12 cellular contexts compared by ENCODE assay signal in the genomic region with DNA sequence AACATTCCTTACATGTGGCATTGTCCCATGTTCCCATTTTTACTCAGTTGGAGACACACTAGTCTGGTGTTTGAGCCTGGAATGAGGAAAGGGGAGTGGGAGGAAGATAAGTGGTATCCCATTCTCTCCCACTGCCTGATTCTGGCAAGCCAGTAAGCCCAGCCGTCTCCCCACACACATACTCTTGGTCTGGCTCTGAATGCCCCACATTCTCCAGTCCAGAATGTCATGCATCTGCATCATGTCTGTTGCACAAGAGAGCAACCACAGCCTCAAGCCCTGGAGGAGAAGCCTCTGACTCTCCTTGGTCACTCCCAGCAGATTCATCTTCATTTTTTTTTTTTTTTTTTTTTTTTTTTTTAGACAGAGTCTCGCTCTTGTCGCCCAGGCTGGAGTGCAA. TPM values are rescaled to one million over a fixed set of nuclear protein-coding genes. Genes with fewer than 3 reads are reported as not detected.
A peak's percentile ranks its signal among the peaks of the same experiment; 100 is the strongest.
DNase-seq lines count a peak whose midpoint lies in the region; ATAC-seq and TF ChIP-seq lines count a peak whose summit lies in the region.
"Had no signal": no experiment of that assay in that cellular context is flagged by ENCODE, and none has a peak within 500 bp of the region (broad histone marks: within the 10 kb centered on the region; RNA-seq: fewer than 3 reads in every experiment).

No MANE protein-coding gene starts in this region.

- POLR2A ChIA-PET in naive thymus-derived CD4-positive, alpha-beta T cell (lab: Charles Lee): no interaction called here

- no peak overlapping the region for H3K27ac Mint-ChIP-seq in naive thymus-derived CD4-positive, alpha-beta T cell
- no peak overlapping the region for H3K27ac Mint-ChIP-seq in stimulated activated effector memory CD8-positive, alpha-beta T cell treated with anti-CD3 and anti-CD28 coated beads, Interleukin-12 subunit alpha, Interleukin-12 subunit beta, amount 100 ng/mL, for 72 hours
- H3K27ac Mint-ChIP-seq: activated CD8-positive, alpha-beta T cell treated with anti-CD3 and anti-CD28 coated beads for 36 hours; effector memory CD8-positive, alpha-beta T cell had no signal

- peak; percentile 100 for DNase-seq in AG10803 (ENCODE audit: low read depth)
- peak; percentile 76 for DNase-seq in NOMO-1 treated with dmso at 0.1 percent for 144 hours (lab: John Stamatoyannopoulos, UW; ENCODE audit: unreplicated experiment)
- DNase-seq in epithelial cell of prostate (ENCODE audit: low read depth, low spot score): peak; percentile 68
- no peak for DNase-seq in naive thymus-derived CD4-positive, alpha-beta T cell
- DNase-seq in GM10266 (ENCODE audit: extremely low spot score): no peak
- DNase-seq in stimulated activated effector memory CD8-positive, alpha-beta T cell treated with anti-CD3 and anti-CD28 coated beads, Interleukin-12 subunit alpha, Interleukin-12 subunit beta, amount 100 ng/mL, for 72 hours (ENCODE audit: low spot score in 2 of 2): no peak
- DNase-seq: activated CD8-positive, alpha-beta T cell treated with anti-CD3 and anti-CD28 coated beads for 36 hours; effector memory CD8-positive, alpha-beta T cell; NCI-H187 had no signal

- no peaks in the 10 kb centered on the region for H3K36me3 ChIP-seq in naive thymus-derived CD4-positive, alpha-beta T cell (ENCODE audit: control insufficient read depth in 2 of 3, insufficient read depth in 3 of 3, low read length in 3 of 3)

- peaks cover 0 to 19% (median 16%) of the 10 kb centered on the region in 5 donors for H3K27me3 Mint-ChIP-seq in naive thymus-derived CD4-positive, alpha-beta T cell

- H3K4me3 ChIP-seq in AG10803 (ENCODE audit: low read length): no peak overlapping the region
- no peak overlapping the region for H3K4me3 ChIP-seq in naive thymus-derived CD4-positive, alpha-beta T cell (ENCODE audit: low read length)

- CTCF ChIA-PET in naive thymus-derived CD4-positive, alpha-beta T cell (lab: Charles Lee): no interaction called here

- no peaks in the 10 kb centered on the region for H3K4me1 ChIP-seq in naive thymus-derived CD4-positive, alpha-beta T cell (ENCODE audit: control insufficient read depth in 2 of 2, insufficient read depth in 2 of 2, low read length in 2 of 2)
- H3K4me1 ChIP-seq: parathyroid adenoma had no signal

- peak; percentile 87 for ATAC-seq in naive thymus-derived CD4-positive, alpha-beta T cell
- ATAC-seq in HG03280 (IDR thresholded peaks at IDR 0.05; ENCODE audit: unreplicated experiment) (no peak), HG02571 (IDR thresholded peaks at IDR 0.05; ENCODE audit: unreplicated experiment) (no peak)
- no peak for ATAC-seq in stimulated activated effector memory CD8-positive, alpha-beta T cell treated with anti-CD3 and anti-CD28 coated beads, Interleukin-12 subunit alpha, Interleukin-12 subunit beta, amount 100 ng/mL, for 72 hours
- ATAC-seq: activated CD8-positive, alpha-beta T cell treated with anti-CD3 and anti-CD28 coated beads for 36 hours; effector memory CD8-positive, alpha-beta T cell had no signal

- H3K4me3 Mint-ChIP-seq in naive thymus-derived CD4-positive, alpha-beta T cell: no peak overlapping the region
- H3K4me3 Mint-ChIP-seq in stimulated activated effector memory CD8-positive, alpha-beta T cell treated with anti-CD3 and anti-CD28 coated beads, Interleukin-12 subunit alpha, Interleukin-12 subunit beta, amount 100 ng/mL, for 72 hours: no peak overlapping the region
- H3K4me3 Mint-ChIP-seq: activated CD8-positive, alpha-beta T cell treated with anti-CD3 and anti-CD28 coated beads for 36 hours; effector memory CD8-positive, alpha-beta T cell had no signal

- H3K27me3 ChIP-seq in naive thymus-derived CD4-positive, alpha-beta T cell (ENCODE audit: control insufficient read depth in 2 of 2, insufficient read depth in 2 of 2, low read length in 2 of 2): no peaks in the 10 kb centered on the region

- TF ChIP-seq CTCF in AG10803 (conservative IDR thresholded peaks at IDR 0.05; ENCODE audit: low read length) (no peak), GM10266 (IDR thresholded peaks at IDR 0.05; ENCODE audit: control insufficient read depth, insufficient read depth, low read depth, missing control alignments) (no peak)

- peaks cover 0 to 3% (median 0%) of the 10 kb centered on the region in 7 donors for H3K4me1 Mint-ChIP-seq in naive thymus-derived CD4-positive, alpha-beta T cell
- H3K4me1 Mint-ChIP-seq in stimulated activated effector memory CD8-positive, alpha-beta T cell treated with anti-CD3 and anti-CD28 coated beads, Interleukin-12 subunit alpha, Interleukin-12 subunit beta, amount 100 ng/mL, for 72 hours: peaks cover 20% of the 10 kb centered on the region

- intact Hi-C loops in naive thymus-derived CD4-positive, alpha-beta T cell (cut with micrococcal nuclease): no loop called here

- H3K36me3 Mint-ChIP-seq in naive thymus-derived CD4-positive, alpha-beta T cell: peaks cover 0 to 5% (median 0%) of the 10 kb centered on the region in 5 donors
- H3K36me3 Mint-ChIP-seq in stimulated activated effector memory CD8-positive, alpha-beta T cell treated with anti-CD3 and anti-CD28 coated beads, Interleukin-12 subunit alpha, Interleukin-12 subunit beta, amount 100 ng/mL, for 72 hours: no peaks in the 10 kb centered on the region

- H3K9me3 Mint-ChIP-seq in naive thymus-derived CD4-positive, alpha-beta T cell: peaks cover 0 to 5% (median 0%) of the 10 kb centered on the region in 11 donors
- H3K9me3 Mint-ChIP-seq in stimulated activated effector memory CD8-positive, alpha-beta T cell treated with anti-CD3 and anti-CD28 coated beads, Interleukin-12 subunit alpha, Interleukin-12 subunit beta, amount 100 ng/mL, for 72 hours: no peaks in the 10 kb centered on the region
- H3K9me3 Mint-ChIP-seq: activated CD8-positive, alpha-beta T cell treated with anti-CD3 and anti-CD28 coated beads for 36 hours; effector memory CD8-positive, alpha-beta T cell had no signal

- no peaks in the 10 kb centered on the region for H3K9me3 ChIP-seq in naive thymus-derived CD4-positive, alpha-beta T cell (ENCODE audit: control insufficient read depth in 2 of 3, low read length in 3 of 3)

- H3K27ac ChIP-seq in epithelial cell of prostate: no peak overlapping the region
- no peak overlapping the region for H3K27ac ChIP-seq in naive thymus-derived CD4-positive, alpha-beta T cell (ENCODE audit: low read depth, low read length)
- H3K27ac ChIP-seq: parathyroid adenoma had no signal

RNA-seq across cellular contexts. Expression of gene DRAM1, which starts 48.0 kb away (rescaled TPM):
- total RNA-seq in naive thymus-derived CD4-positive, alpha-beta T cell: 1 to 10 TPM; 2.4 to 9.5 (median 2.6) TPM
- 1 to 10 TPM; 1.4 to 2.4 TPM for polyA plus RNA-seq in naive thymus-derived CD4-positive, alpha-beta T cell

Comparison
In these comparisons a context has a peak if more than half of its experiments do, and no peak if none do; other contexts are left out.
1. DNase-seq: peak in AG10803 (single experiment), NOMO-1 treated with dmso at 0.1 percent for 144 hours (single experiment) and epithelial cell of prostate (single experiment); none in naive thymus-derived CD4-positive, alpha-beta T cell (0 of 9), GM10266 (single experiment) and stimulated activated effector memory CD8-positive, alpha-beta T cell treated with anti-CD3 and anti-CD28 coated beads, Interleukin-12 subunit alpha, Interleukin-12 subunit beta, amount 100 ng/mL, for 72 hours (0 of 2).